8 cellular contexts compared by ENCODE assay signal in genomic region chr5:43039115-43039467, GRCh38. TPM values are rescaled to one million over a fixed set of nuclear protein-coding genes. Genes with fewer than 3 reads are reported as not detected.
A peak's percentile ranks its signal among the peaks of the same experiment; 100 is the strongest.
DNase-seq lines count a peak whose midpoint lies in the region; ATAC-seq, FAIRE-seq and TF ChIP-seq lines count a peak whose summit lies in the region.

No MANE protein-coding gene starts in this region.

- no peak for FAIRE-seq in GM12878 (lab: Jason Lieb, UNC)

- peak overlapping the region; percentile 99 for H3K27ac Mint-ChIP-seq in memory B cell

- peaks cover 0 to 50% (median 6%) of the 10 kb centered on the region in 12 donors for H3K4me1 ChIP-seq in heart left ventricle
- peaks cover 20% of the 10 kb centered on the region for H3K4me1 ChIP-seq in GM12878 (ENCODE audit: control insufficient read depth, insufficient read depth, low read length)
- peaks cover 8 to 36% (median 14%) of the 10 kb centered on the region in 4 donors for H3K4me1 ChIP-seq in upper lobe of left lung

- CTCF ChIA-PET in GM12878 (lab: Yijun Ruan, JAX): interaction anchor here (0.9 to 4.4 kb wide), 9 partner anchors 19 to 130 kb away, joined by 3 to 44 read pairs (median 7); no protein-coding TSS in a partner anchor

- no TSS peak for BruUV-seq in GM12878 (replicated peaks; lab: Mats Ljungman, UMichigan)

- WGBS in heart left ventricle, 4 donors: 20 to 36% (median 28%) methylated on average over 6 of the region's 6 CpGs
- WGBS in GM12878 (ENCODE audit: insufficient coverage, insufficient replicate concordance, low lambda C conversion rate, missing lambda C conversion rate): 2% methylated on average over 6 of the region's 6 CpGs
- WGBS in upper lobe of left lung, 2 donors: 42 to 49% methylated on average over 6 of the region's 6 CpGs

- peak overlapping the region; percentile 66 for H3K9ac ChIP-seq in GM12878 (ENCODE audit: control insufficient read depth, insufficient read depth, low read length)

- RAD21 ChIA-PET in GM12878 (lab: Charles Lee; ENCODE audit: unreplicated experiment): interaction anchor here (0.5 to 4.0 kb wide), 11 partner anchors 19 to 267 kb away, joined by 3 to 48 read pairs (median 5); no protein-coding TSS in a partner anchor

- H3K4me2 ChIP-seq in GM12878 (ENCODE audit: control insufficient read depth, insufficient read depth): peak overlapping the region; percentile 95

- TF ChIP-seq RAD21 in GM12878 (IDR thresholded peaks at IDR 0.05; ENCODE audit: insufficient read depth, low read depth, low read length): no peak

- no peaks in the 10 kb centered on the region for H3K36me3 ChIP-seq in heart left ventricle
- H3K36me3 ChIP-seq in GM12878 (ENCODE audit: control insufficient read depth in 2 of 2, insufficient read depth in 2 of 2, low read length in 1 of 2): no peaks in the 10 kb centered on the region
- H3K36me3 ChIP-seq in upper lobe of left lung: no peaks in the 10 kb centered on the region

- peak overlapping the region in 11 of 12 donors; percentile 47 to 77 (median 67) for H3K4me3 ChIP-seq in heart left ventricle
- peak overlapping the region; percentile 66 for H3K4me3 ChIP-seq in GM12878
- H3K4me3 ChIP-seq in upper lobe of left lung: peak overlapping the region in 3 of 4 donors; percentile 54 to 64 (median 61)

- intact Hi-C loops in heart left ventricle (cut with DNase I) (loop anchor here in 3 of 10 donors (2.0 to 5.0 kb wide), 3 partner anchors 20 to 87 kb away; no protein-coding TSS in a partner anchor), Right ventricle myocardium inferior (cut with DNase I) (no loop called here), GM12878 (cut with micrococcal nuclease; ENCODE audit: unreplicated experiment) (loop anchor here (1.0 kb wide), 1 partner anchor 88 kb away; no protein-coding TSS in a partner anchor)

- no peak for ATAC-seq in heart left ventricle
- no peak for ATAC-seq in Right ventricle myocardium inferior
- ATAC-seq in GM12878: no peak
- ATAC-seq in memory B cell (ENCODE audit: low read depth): no peak
- no peak for ATAC-seq in upper lobe of left lung (ENCODE audit: low FRiP score in 2 of 2)

- H3K9me3 Mint-ChIP-seq in memory B cell: no peaks in the 10 kb centered on the region

- H3K27me3 ChIP-seq in heart left ventricle (peaks cover 0 to 82% (median 18%) of the 10 kb centered on the region in 9 donors), GM12878 (replicated peaks in 1 of 2; ENCODE audit: control insufficient read depth in 2 of 2, insufficient read depth in 2 of 2, low read length in 1 of 2) (no peaks in the 10 kb centered on the region), upper lobe of left lung (no peaks in the 10 kb centered on the region)

- peaks cover 28% of the 10 kb centered on the region for H3K4me1 Mint-ChIP-seq in memory B cell

- TF ChIP-seq EP300 in GM12878 (IDR thresholded peaks at IDR 0.05; ENCODE audit: borderline replicate concordance in 1 of 2, control insufficient read depth in 1 of 2, low read depth in 2 of 2, low read length in 2 of 2) (no peak), upper lobe of left lung (IDR thresholded peaks at IDR 0.05) (no peak)

- no peaks in the 10 kb centered on the region for H3K27me3 Mint-ChIP-seq in memory B cell

- H3K79me2 ChIP-seq in GM12878 (ENCODE audit: control insufficient read depth, insufficient read depth, low read length): no peaks in the 10 kb centered on the region

- H2AFZ ChIP-seq in GM12878 (ENCODE audit: control insufficient read depth, low read depth, low read length): peak overlapping the region; percentile 91

- TF ChIP-seq POLR2A in heart left ventricle (IDR thresholded peaks at IDR 0.05): no peak
- no peak for TF ChIP-seq POLR2A in GM12878 (IDR thresholded peaks at IDR 0.05; ENCODE audit: low read depth, low read length)
- no peak for TF ChIP-seq POLR2A in upper lobe of left lung (IDR thresholded peaks at IDR 0.05)

- peak overlapping the region; percentile 89 to 99 (median 95) for H3K27ac ChIP-seq in heart left ventricle
- peak overlapping the region; percentile 59 for H3K27ac ChIP-seq in GM12878 (ENCODE audit: control insufficient read depth, insufficient read depth)
- peak overlapping the region; percentile 95 to 99 (median 98) for H3K27ac ChIP-seq in upper lobe of left lung

- no peaks in the 10 kb centered on the region for H4K20me1 ChIP-seq in GM12878 (ENCODE audit: control insufficient read depth, insufficient read depth)

- in situ Hi-C loops in GM12878 (cut with MboI): no loop called here

- H3K9me3 ChIP-seq in heart left ventricle (no peaks in the 10 kb centered on the region), GM12878 (replicated peaks; ENCODE audit: control insufficient read depth, insufficient read depth, low read length) (no peaks in the 10 kb centered on the region), upper lobe of left lung (no peaks in the 10 kb centered on the region)

- no peaks in the 10 kb centered on the region for H3K36me3 Mint-ChIP-seq in memory B cell

- TF ChIP-seq CTCF in heart left ventricle (IDR thresholded peaks at IDR 0.05) (no peak), GM12878 (IDR thresholded peaks at IDR 0.05 in 2 of 3, conservative IDR thresholded peaks at IDR 0.05 in 1 of 3; ENCODE audit: control insufficient read depth in 2 of 3, extremely low read depth in 1 of 3, insufficient read depth in 1 of 3, low read depth in 3 of 3, low read length in 3 of 3) (no peak), upper lobe of left lung (IDR thresholded peaks at IDR 0.05) (no peak)

- H3K4me3 Mint-ChIP-seq in memory B cell: peak overlapping the region; percentile 99

- POLR2A ChIA-PET in GM12878 (lab: Charles Lee): interaction anchor here (0.6 to 4.5 kb wide), 6 partner anchors 10 to 130 kb away, joined by 3 to 32 read pairs (median 4); no protein-coding TSS in a partner anchor

- no peak for DNase-seq in heart left ventricle
- DNase-seq in Right ventricle myocardium inferior (ENCODE audit: missing footprints): no peak
- DNase-seq in GM12878 (ENCODE audit: low read depth, low spot score): no peak
- no peak for DNase-seq in memory B cell (ENCODE audit: low spot score in 2 of 2)
- no peak for DNase-seq in upper lobe of left lung
- no peak for DNase-seq in hepatic stellate cell (ENCODE audit: low spot score)
- DNase-seq in stimulated activated CD4-positive, alpha-beta T cell treated with anti-CD3 and anti-CD28 coated beads, Interleukin-4, amount 100 ng/mL, for 24 hours: no peak
- no peak for DNase-seq in stimulated activated CD4-positive, alpha-beta T cell treated with anti-CD3 and anti-CD28 coated beads, Interleukin-2, amount 100 ng/mL, for 24 hours

- SMC1A ChIA-PET in GM12878 (lab: Charles Lee; ENCODE audit: uncharacterized antibody, unreplicated experiment): interaction anchor here (1.2 to 7.9 kb wide), 7 partner anchors 19 to 130 kb away, joined by 4 to 111 read pairs (median 9); no protein-coding TSS in a partner anchor

TF ChIP-seq in GM12878, 131 proteins besides CTCF, POLR2A, EP300 and RAD21:
- TF ChIP-seq EGR1 (IDR thresholded peaks at IDR 0.05; ENCODE audit: borderline replicate concordance in 1 of 2, low read depth in 2 of 2, low read length in 2 of 2) (no peak), NFYA (IDR thresholded peaks at IDR 0.05; ENCODE audit: borderline replicate concordance, low read depth, low read length) (no peak)

RNA-seq across cellular contexts. Expression of gene ANXA2R, which starts 1.0 kb away (rescaled TPM):
- 1 to 10 TPM in 7 of 9 donors, under 1 TPM in 2; 0.49 to 2.4 (median 1.4) TPM for total RNA-seq in heart left ventricle
- polyA plus RNA-seq in heart left ventricle: 1 to 10 TPM; 1.1 to 2.0 TPM
- total RNA-seq in Right ventricle myocardium inferior: 0.84 TPM
- total RNA-seq in GM12878 (2013; cell fraction: nucleolus; rRNA removed): 5.8 and 9.3 TPM in 2 replicates
- total RNA-seq in GM12878 (2014; rRNA removed): 4.3 and 4.7 TPM in 2 replicates
- 4.2 and 5.1 TPM in 2 replicates for total RNA-seq in GM12878 (2014; rRNA removed; fragmentation: Illumina TruSeq; extraction: Trizol)
- 4.4 and 5.2 TPM in 2 replicates for total RNA-seq in GM12878 (2021)
- polyA plus RNA-seq in GM12878 (2011; ENCODE audit: low read depth): 1.4 TPM
- 1.8 and 2.3 TPM in 2 replicates for polyA plus RNA-seq in GM12878 (2011; rRNA removed)
- polyA plus RNA-seq in GM12878 (2011; cell fraction: cytosol; rRNA removed): 1.6 and 2.1 TPM in 2 replicates
- polyA plus RNA-seq in GM12878 (2011; cell fraction: nucleus; rRNA removed): 4.3 and 4.7 TPM in 2 replicates
- 2.2 and 2.4 TPM in 2 replicates for polyA plus RNA-seq in GM12878 (2012)
- polyA plus RNA-seq in GM12878 (2014; fragmentation: Illumina TruSeq; extraction: Trizol): 3.6 and 3.7 TPM in 2 replicates
- 1 to 10 TPM; 3.2 to 4.5 TPM for polyA plus RNA-seq in GM12878 (2014; fragmentation: Nextera tagmentation; extraction: Ambion mirVana)
- polyA plus RNA-seq in GM12878 (2014; rRNA removed): 6.8 and 7.8 TPM in 2 replicates
- polyA plus RNA-seq in GM12878 (2016; fragmentation: Nextera tagmentation; extraction: Ambion mirVana): 1 to 10 TPM; 6.4 to 6.7 TPM
- 3.0 and 4.7 TPM in 2 replicates for polyA minus RNA-seq in GM12878 (2011; rRNA and poly(A)+ RNA removed)
- 0.62 TPM in 1 of 2 replicates, not detected in the other for polyA minus RNA-seq in GM12878 (2011; cell fraction: cytosol; rRNA and poly(A)+ RNA removed)
- 7.4 and 18.5 TPM in 2 replicates for polyA minus RNA-seq in GM12878 (2011; cell fraction: nucleus; rRNA and poly(A)+ RNA removed)
- total RNA-seq in upper lobe of left lung: 10 to 100 TPM in 1 of 6 donors, 1 to 10 TPM in 5; 2.0 to 25.1 (median 4.3) TPM
